Comparison of ENCODE assay signal across 15 cellular contexts in genomic region chr5:160894-161540, GRCh38. TPM values are rescaled to one million over a fixed set of nuclear protein-coding genes. Genes with fewer than 3 reads are reported as not detected.
"Had no signal": no experiment of that assay in that cellular context is flagged by ENCODE, and none has a peak within 500 bp of the region (broad histone marks: within the 10 kb centered on the region; RNA-seq: fewer than 3 reads in every experiment).

No MANE protein-coding gene starts in this region.

- H3K27me3 ChIP-seq: ascending aorta, colonic mucosa, right lobe of liver had no signal

- H3K4me3 ChIP-seq: ascending aorta, colonic mucosa, left ventricle myocardium inferior, prostate gland, right lobe of liver had no signal

- H3K27ac ChIP-seq: ascending aorta, colonic mucosa, left ventricle myocardium inferior, prostate gland, right lobe of liver had no signal

- H3K4me1 ChIP-seq: ascending aorta, colonic mucosa, left ventricle myocardium inferior, prostate gland, right lobe of liver had no signal

- H3K9me3 ChIP-seq: ascending aorta, colonic mucosa, left ventricle myocardium inferior, prostate gland, right lobe of liver had no signal

- DNase-seq: activated B cell treated with CpG ODN at 0.5 μM for 24 hours; activated CD4-positive, alpha-beta T cell treated with anti-CD3 and anti-CD28 coated beads, Interleukin-2, amount 10 ng/mL, durations not matched to agents 7 days and 5 days; activated gamma-delta T cell treated with Interleukin-2 at 50 U/mL for 16 hours; activated T-cell treated with anti-CD3 and anti-CD28 coated beads, Interleukin-2, amount 50 U/mL, for 1 hour; colonic mucosa; effector CD4-positive, alpha-beta T cell; foreskin melanocyte; left ventricle myocardium inferior; stimulated activated naive CD4-positive, alpha-beta T cell; T-helper 17 cell had no signal

- H3K36me3 ChIP-seq: ascending aorta, colonic mucosa, left ventricle myocardium inferior, prostate gland, right lobe of liver had no signal

RNA-seq across cellular contexts. Expression of gene LRRC14B, which starts 30.3 kb away (rescaled TPM):
- total RNA-seq: activated B cell treated with CpG ODN at 0.5 μM for 24 hours; activated CD8-positive, alpha-beta memory T cell treated with anti-CD3 and anti-CD28 coated beads for 36 hours; ascending aorta; colonic mucosa; right lobe of liver; T-helper 17 cell had no signal
- polyA plus RNA-seq: keratinocyte had no signal
